1 cellular context compared by ENCODE assay signal in the genomic region with DNA sequence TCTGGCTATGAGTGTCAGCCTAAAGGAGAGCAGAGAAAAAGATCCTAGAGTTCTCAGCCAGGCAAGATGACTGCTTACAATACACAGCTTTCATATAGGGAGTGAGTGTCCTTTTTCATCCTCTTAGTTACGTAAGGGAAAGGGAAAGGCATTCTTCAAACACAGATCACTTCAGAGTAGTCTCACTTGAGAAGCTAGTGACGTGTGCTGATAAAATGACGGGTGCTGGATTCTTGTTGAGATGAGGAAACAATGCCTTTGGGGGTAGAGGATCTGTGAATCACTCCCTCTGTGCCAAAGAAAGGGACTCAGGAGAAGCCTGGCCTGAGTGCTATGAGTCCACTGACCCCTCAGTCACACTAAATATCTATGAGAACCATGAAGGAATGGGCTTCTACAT.
TF ChIP-seq lines count a peak whose summit lies in the region.

No MANE protein-coding gene starts in this region.

TF ChIP-seq in A549, 52 proteins besides CTCF, POLR2A, EP300 and RAD21 (continued from another document):
- TF ChIP-seq, protein P1, sequence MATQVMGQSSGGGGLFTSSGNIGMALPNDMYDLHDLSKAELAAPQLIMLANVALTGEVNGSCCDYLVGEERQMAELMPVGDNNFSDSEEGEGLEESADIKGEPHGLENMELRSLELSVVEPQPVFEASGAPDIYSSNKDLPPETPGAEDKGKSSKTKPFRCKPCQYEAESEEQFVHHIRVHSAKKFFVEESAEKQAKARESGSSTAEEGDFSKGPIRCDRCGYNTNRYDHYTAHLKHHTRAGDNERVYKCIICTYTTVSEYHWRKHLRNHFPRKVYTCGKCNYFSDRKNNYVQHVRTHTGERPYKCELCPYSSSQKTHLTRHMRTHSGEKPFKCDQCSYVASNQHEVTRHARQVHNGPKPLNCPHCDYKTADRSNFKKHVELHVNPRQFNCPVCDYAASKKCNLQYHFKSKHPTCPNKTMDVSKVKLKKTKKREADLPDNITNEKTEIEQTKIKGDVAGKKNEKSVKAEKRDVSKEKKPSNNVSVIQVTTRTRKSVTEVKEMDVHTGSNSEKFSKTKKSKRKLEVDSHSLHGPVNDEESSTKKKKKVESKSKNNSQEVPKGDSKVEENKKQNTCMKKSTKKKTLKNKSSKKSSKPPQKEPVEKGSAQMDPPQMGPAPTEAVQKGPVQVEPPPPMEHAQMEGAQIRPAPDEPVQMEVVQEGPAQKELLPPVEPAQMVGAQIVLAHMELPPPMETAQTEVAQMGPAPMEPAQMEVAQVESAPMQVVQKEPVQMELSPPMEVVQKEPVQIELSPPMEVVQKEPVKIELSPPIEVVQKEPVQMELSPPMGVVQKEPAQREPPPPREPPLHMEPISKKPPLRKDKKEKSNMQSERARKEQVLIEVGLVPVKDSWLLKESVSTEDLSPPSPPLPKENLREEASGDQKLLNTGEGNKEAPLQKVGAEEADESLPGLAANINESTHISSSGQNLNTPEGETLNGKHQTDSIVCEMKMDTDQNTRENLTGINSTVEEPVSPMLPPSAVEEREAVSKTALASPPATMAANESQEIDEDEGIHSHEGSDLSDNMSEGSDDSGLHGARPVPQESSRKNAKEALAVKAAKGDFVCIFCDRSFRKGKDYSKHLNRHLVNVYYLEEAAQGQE (IDR thresholded peaks at IDR 0.05), result no peak
- TF ChIP-seq EHMT2 (IDR thresholded peaks at IDR 0.05; ENCODE audit: low read depth) (no peak), KDM5A (IDR thresholded peaks at IDR 0.05) (no peak)
